Comparison of ENCODE assay signal across 13 cellular contexts in genomic region chr5:179294891-179295777, GRCh38. TPM values are rescaled to one million over a fixed set of nuclear protein-coding genes. Genes with fewer than 3 reads are reported as not detected.
A peak's percentile ranks its signal among the peaks of the same experiment; 100 is the strongest.
DNase-seq lines count a peak whose midpoint lies in the region; ATAC-seq and TF ChIP-seq lines count a peak whose summit lies in the region.
"Had no signal": no experiment of that assay in that cellular context is flagged by ENCODE, and none has a peak within 500 bp of the region (broad histone marks: within the 10 kb centered on the region; RNA-seq: fewer than 3 reads in every experiment).

No MANE protein-coding gene starts in this region.

- no peaks in the 10 kb centered on the region for H3K9me3 ChIP-seq in right cardiac atrium (ENCODE audit: control insufficient read depth, low read length)
- H3K9me3 ChIP-seq in stomach smooth muscle (ENCODE audit: control insufficient read depth in 2 of 2, low read length in 2 of 2), result no peaks in the 10 kb centered on the region
- H3K9me3 ChIP-seq: right lobe of liver had no signal

- no peak overlapping the region for H3K4me3 ChIP-seq in astrocyte of the spinal cord (ENCODE audit: low read depth, low read length)
- no peak overlapping the region for H3K4me3 ChIP-seq in right cardiac atrium (ENCODE audit: low read length)
- H3K4me3 ChIP-seq in stomach smooth muscle (ENCODE audit: low read length in 2 of 2), result no peak overlapping the region
- H3K4me3 ChIP-seq: right lobe of liver had no signal

- no peaks in the 10 kb centered on the region for H3K4me1 ChIP-seq in right cardiac atrium (ENCODE audit: control insufficient read depth, insufficient read depth, low read length)
- peaks cover 14% of the 10 kb centered on the region for H3K4me1 ChIP-seq in stomach smooth muscle (ENCODE audit: control insufficient read depth, insufficient read depth, low read length)
- H3K4me1 ChIP-seq: right lobe of liver had no signal

- no peak overlapping the region for H3K27ac ChIP-seq in right cardiac atrium (ENCODE audit: low read length)
- peak overlapping the region; percentile 69 for H3K27ac ChIP-seq in stomach smooth muscle (ENCODE audit: low read length)

- in situ Hi-C loops in astrocyte of the spinal cord (cut with HindIII; ENCODE audit: low sequenced_read_pairs), result no loop called here

- ATAC-seq in right cardiac atrium (peak; percentile 27 to 63), GM18870 (IDR thresholded peaks at IDR 0.05; ENCODE audit: unreplicated experiment) (no peak)
- ATAC-seq: activated CD8-positive, alpha-beta T cell treated with anti-CD3 and anti-CD28 coated beads for 36 hours had no signal

- intact Hi-C loops in right cardiac atrium (cut with DNase I), result no loop called here

- H3K36me3 ChIP-seq in stomach smooth muscle (ENCODE audit: control insufficient read depth in 2 of 2, insufficient read depth in 2 of 2, low read length in 2 of 2), result no peaks in the 10 kb centered on the region
- H3K36me3 ChIP-seq: right lobe of liver had no signal

- 72% methylated on average over 19 of the region's 19 CpGs for WGBS in right cardiac atrium

- H3K9ac ChIP-seq in stomach smooth muscle (ENCODE audit: low read length in 2 of 2), result no peak overlapping the region

- H3K27me3 ChIP-seq in right cardiac atrium (ENCODE audit: control insufficient read depth, insufficient read depth) (no peaks in the 10 kb centered on the region), stomach smooth muscle (ENCODE audit: control insufficient read depth in 1 of 2, insufficient read depth in 2 of 2, low read length in 2 of 2) (no peaks in the 10 kb centered on the region)
- H3K27me3 ChIP-seq: right lobe of liver had no signal

- DNase-seq in GM04504 (ENCODE audit: low read depth) (peak; percentile 79), astrocyte of the spinal cord (ENCODE audit: low read depth, low spot score) (peak; percentile 23), right cardiac atrium (peak; percentile 61 to 82 (median 78)), SHP77 treated with DMSO at 0.1 percent for 48 hours (lab: John Stamatoyannopoulos, UW) (no peak), occipital lobe (lab: John Stamatoyannopoulos, UW) (no peak), HuH-7.5 (ENCODE audit: low spot score) (no peak)
- DNase-seq: activated CD8-positive, alpha-beta T cell treated with anti-CD3 and anti-CD28 coated beads for 36 hours; erythroblast; NCI-H1436; NCI-H774 had no signal

- TF ChIP-seq CTCF in astrocyte of the spinal cord (IDR thresholded peaks at IDR 0.05; ENCODE audit: low read depth, low read length), result no peak

RNA-seq across cellular contexts. Expression of gene ADAMTS2, which starts 50.1 kb away (rescaled TPM):
- total RNA-seq in right cardiac atrium, result 10 to 100 TPM; 11.9 to 23.2 (median 18.0) TPM
- polyA plus RNA-seq in right cardiac atrium, result 7.0 TPM
- total RNA-seq in occipital lobe, result 0.78 TPM
- total RNA-seq: activated CD8-positive, alpha-beta T cell treated with anti-CD3 and anti-CD28 coated beads for 36 hours had no signal

Comparison
In these comparisons a context has a peak if more than half of its experiments do, and no peak if none do; other contexts are left out.
1. DNase-seq: peak in GM04504 (single experiment), astrocyte of the spinal cord (single experiment) and right cardiac atrium (3 of 3); none in SHP77 treated with DMSO at 0.1 percent for 48 hours (single experiment), occipital lobe (single experiment) and HuH-7.5 (single experiment).